In the genomic region with DNA sequence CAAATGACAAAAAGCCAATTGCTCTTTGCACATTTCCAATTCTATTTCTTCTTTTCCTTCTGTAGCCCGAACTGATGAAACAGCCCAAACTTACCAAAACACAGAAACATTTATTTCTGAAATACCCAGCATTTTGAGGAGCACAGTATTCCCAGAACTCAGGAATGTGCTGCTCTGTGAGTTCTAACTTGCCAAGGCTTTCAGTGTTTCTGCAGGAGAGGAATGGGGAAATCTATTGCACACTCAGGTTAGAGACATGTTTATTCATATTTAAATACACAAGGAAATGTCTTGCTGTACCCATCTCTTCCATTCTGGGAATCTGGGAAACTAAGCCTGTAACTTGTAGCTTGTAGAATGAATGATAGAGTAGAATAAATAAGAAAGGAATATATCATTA, we compare ENCODE assay signal across 2 cellular contexts.
TF ChIP-seq lines count a peak whose summit lies in the region.

No MANE protein-coding gene starts in this region.

TF ChIP-seq in SK-N-SH, 30 proteins besides CTCF, POLR2A, EP300 and RAD21:
- TF ChIP-seq EZH2phosphoT487 (IDR thresholded peaks at IDR 0.05; ENCODE audit: borderline replicate concordance, low read depth) (no peak), SMC3 (IDR thresholded peaks at IDR 0.05; ENCODE audit: low read depth, low read length) (no peak), RCOR1 (IDR thresholded peaks at IDR 0.05; ENCODE audit: low read length) (no peak), GABPA (IDR thresholded peaks at IDR 0.05; ENCODE audit: low read depth) (no peak), CHD2 (IDR thresholded peaks at IDR 0.05; ENCODE audit: low read length, partially characterized antibody) (no peak), YY1 (IDR thresholded peaks at IDR 0.05; ENCODE audit: low read depth) (no peak), POLR2AphosphoS5 (IDR thresholded peaks at IDR 0.05; ENCODE audit: low read depth, low read length) (no peak), TCF12 (IDR thresholded peaks at IDR 0.05) (no peak), FOXJ3 (CRISPR knock-in tag; IDR thresholded peaks at IDR 0.05) (no peak), JUND (IDR thresholded peaks at IDR 0.05) (no peak), ELF1 (IDR thresholded peaks at IDR 0.05) (no peak), FOSL2 (IDR thresholded peaks at IDR 0.05; ENCODE audit: borderline replicate concordance, low read depth) (no peak)
- TF ChIP-seq, protein P1, sequence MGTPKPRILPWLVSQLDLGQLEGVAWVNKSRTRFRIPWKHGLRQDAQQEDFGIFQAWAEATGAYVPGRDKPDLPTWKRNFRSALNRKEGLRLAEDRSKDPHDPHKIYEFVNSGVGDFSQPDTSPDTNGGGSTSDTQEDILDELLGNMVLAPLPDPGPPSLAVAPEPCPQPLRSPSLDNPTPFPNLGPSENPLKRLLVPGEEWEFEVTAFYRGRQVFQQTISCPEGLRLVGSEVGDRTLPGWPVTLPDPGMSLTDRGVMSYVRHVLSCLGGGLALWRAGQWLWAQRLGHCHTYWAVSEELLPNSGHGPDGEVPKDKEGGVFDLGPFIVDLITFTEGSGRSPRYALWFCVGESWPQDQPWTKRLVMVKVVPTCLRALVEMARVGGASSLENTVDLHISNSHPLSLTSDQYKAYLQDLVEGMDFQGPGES (IDR thresholded peaks at IDR 0.05; ENCODE audit: low read depth, low read length) = no peak
- TF ChIP-seq, protein P2, sequence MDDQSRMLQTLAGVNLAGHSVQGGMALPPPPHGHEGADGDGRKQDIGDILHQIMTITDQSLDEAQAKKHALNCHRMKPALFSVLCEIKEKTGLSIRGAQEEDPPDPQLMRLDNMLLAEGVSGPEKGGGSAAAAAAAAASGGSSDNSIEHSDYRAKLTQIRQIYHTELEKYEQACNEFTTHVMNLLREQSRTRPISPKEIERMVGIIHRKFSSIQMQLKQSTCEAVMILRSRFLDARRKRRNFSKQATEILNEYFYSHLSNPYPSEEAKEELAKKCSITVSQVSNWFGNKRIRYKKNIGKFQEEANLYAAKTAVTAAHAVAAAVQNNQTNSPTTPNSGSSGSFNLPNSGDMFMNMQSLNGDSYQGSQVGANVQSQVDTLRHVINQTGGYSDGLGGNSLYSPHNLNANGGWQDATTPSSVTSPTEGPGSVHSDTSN (IDR thresholded peaks at IDR 0.05) = no peak
- TF ChIP-seq, protein P3, sequence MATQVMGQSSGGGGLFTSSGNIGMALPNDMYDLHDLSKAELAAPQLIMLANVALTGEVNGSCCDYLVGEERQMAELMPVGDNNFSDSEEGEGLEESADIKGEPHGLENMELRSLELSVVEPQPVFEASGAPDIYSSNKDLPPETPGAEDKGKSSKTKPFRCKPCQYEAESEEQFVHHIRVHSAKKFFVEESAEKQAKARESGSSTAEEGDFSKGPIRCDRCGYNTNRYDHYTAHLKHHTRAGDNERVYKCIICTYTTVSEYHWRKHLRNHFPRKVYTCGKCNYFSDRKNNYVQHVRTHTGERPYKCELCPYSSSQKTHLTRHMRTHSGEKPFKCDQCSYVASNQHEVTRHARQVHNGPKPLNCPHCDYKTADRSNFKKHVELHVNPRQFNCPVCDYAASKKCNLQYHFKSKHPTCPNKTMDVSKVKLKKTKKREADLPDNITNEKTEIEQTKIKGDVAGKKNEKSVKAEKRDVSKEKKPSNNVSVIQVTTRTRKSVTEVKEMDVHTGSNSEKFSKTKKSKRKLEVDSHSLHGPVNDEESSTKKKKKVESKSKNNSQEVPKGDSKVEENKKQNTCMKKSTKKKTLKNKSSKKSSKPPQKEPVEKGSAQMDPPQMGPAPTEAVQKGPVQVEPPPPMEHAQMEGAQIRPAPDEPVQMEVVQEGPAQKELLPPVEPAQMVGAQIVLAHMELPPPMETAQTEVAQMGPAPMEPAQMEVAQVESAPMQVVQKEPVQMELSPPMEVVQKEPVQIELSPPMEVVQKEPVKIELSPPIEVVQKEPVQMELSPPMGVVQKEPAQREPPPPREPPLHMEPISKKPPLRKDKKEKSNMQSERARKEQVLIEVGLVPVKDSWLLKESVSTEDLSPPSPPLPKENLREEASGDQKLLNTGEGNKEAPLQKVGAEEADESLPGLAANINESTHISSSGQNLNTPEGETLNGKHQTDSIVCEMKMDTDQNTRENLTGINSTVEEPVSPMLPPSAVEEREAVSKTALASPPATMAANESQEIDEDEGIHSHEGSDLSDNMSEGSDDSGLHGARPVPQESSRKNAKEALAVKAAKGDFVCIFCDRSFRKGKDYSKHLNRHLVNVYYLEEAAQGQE (IDR thresholded peaks at IDR 0.05; ENCODE audit: low read depth, low read length) = no peak
- TF ChIP-seq, protein P4, sequence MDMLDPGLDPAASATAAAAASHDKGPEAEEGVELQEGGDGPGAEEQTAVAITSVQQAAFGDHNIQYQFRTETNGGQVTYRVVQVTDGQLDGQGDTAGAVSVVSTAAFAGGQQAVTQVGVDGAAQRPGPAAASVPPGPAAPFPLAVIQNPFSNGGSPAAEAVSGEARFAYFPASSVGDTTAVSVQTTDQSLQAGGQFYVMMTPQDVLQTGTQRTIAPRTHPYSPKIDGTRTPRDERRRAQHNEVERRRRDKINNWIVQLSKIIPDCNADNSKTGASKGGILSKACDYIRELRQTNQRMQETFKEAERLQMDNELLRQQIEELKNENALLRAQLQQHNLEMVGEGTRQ (IDR thresholded peaks at IDR 0.05; ENCODE audit: borderline replicate concordance, low read depth, low read length) = no peak

TF ChIP-seq in SK-N-SH treated with all-trans-retinoic acid at 6 μM for 48 hours, 23 proteins besides CTCF, POLR2A, EP300 and RAD21:
- TF ChIP-seq BACH2 (CRISPR knock-in tag; IDR thresholded peaks at IDR 0.05; ENCODE audit: borderline replicate concordance) = no peak
- TF ChIP-seq PPARA (CRISPR knock-in tag; IDR thresholded peaks at IDR 0.05; ENCODE audit: borderline replicate concordance) = no peak
- TF ChIP-seq, protein P5, sequence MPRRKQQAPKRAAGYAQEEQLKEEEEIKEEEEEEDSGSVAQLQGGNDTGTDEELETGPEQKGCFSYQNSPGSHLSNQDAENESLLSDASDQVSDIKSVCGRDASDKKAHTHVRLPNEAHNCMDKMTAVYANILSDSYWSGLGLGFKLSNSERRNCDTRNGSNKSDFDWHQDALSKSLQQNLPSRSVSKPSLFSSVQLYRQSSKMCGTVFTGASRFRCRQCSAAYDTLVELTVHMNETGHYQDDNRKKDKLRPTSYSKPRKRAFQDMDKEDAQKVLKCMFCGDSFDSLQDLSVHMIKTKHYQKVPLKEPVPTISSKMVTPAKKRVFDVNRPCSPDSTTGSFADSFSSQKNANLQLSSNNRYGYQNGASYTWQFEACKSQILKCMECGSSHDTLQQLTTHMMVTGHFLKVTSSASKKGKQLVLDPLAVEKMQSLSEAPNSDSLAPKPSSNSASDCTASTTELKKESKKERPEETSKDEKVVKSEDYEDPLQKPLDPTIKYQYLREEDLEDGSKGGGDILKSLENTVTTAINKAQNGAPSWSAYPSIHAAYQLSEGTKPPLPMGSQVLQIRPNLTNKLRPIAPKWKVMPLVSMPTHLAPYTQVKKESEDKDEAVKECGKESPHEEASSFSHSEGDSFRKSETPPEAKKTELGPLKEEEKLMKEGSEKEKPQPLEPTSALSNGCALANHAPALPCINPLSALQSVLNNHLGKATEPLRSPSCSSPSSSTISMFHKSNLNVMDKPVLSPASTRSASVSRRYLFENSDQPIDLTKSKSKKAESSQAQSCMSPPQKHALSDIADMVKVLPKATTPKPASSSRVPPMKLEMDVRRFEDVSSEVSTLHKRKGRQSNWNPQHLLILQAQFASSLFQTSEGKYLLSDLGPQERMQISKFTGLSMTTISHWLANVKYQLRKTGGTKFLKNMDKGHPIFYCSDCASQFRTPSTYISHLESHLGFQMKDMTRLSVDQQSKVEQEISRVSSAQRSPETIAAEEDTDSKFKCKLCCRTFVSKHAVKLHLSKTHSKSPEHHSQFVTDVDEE (CRISPR knock-in tag; IDR thresholded peaks at IDR 0.05) = no peak
- no peak for TF ChIP-seq ESRRG (CRISPR knock-in tag; IDR thresholded peaks at IDR 0.05)
- no peak for TF ChIP-seq TOX (CRISPR knock-in tag; IDR thresholded peaks at IDR 0.05; ENCODE audit: borderline replicate concordance)
- TF ChIP-seq ZFP3 (CRISPR knock-in tag; IDR thresholded peaks at IDR 0.05) = no peak
- TF ChIP-seq ISL1 (CRISPR knock-in tag; IDR thresholded peaks at IDR 0.05) = no peak
- TF ChIP-seq OSR1 (CRISPR knock-in tag; IDR thresholded peaks at IDR 0.05) = no peak
- no peak for TF ChIP-seq ZNF565 (CRISPR knock-in tag; conservative IDR thresholded peaks at IDR 0.05; ENCODE audit: low read depth)
